ENCODE assay signal across 1 cellular context in genomic region chr6:89734526-89734925, GRCh38.
TF ChIP-seq lines count a peak whose summit lies in the region.

No MANE protein-coding gene starts in this region.

TF ChIP-seq in GM23338, 12 proteins besides CTCF, POLR2A, EP300 and RAD21 (continued from another document):
- TF ChIP-seq ZNF462 (CRISPR knock-in tag; IDR thresholded peaks at IDR 0.05): no peak
- no peak for TF ChIP-seq ZNF114 (CRISPR knock-in tag; IDR thresholded peaks at IDR 0.05)
- no peak for TF ChIP-seq STAT1 (IDR thresholded peaks at IDR 0.05; ENCODE audit: unreplicated experiment)
- TF ChIP-seq ZNF331 (CRISPR knock-in tag; IDR thresholded peaks at IDR 0.05; ENCODE audit: low read depth): no peak
- TF ChIP-seq JUNB (IDR thresholded peaks at IDR 0.05; ENCODE audit: unreplicated experiment): no peak
